ENCODE assay signal across 30 cellular contexts in the genomic region with DNA sequence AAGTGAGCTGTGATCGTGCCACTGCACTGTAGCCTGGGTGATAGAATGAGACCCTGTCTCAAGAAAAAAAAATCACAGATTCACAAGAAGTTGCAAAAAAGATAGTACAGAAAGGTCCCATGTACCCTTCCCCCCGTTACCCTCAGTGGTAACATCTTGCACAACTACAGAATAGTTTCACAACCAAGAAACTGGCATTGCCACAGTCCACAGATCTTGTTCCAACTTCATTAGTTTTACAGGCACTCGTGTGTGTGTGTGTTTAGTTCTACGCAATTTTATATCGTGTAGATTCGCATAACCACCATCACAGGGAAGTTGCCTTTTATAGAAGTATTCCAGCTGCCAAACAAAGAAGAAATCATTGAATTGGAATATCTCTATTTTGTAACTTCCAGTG. TPM values are rescaled to one million over a fixed set of nuclear protein-coding genes. Genes with fewer than 3 reads are reported as not detected.
A peak's percentile ranks its signal among the peaks of the same experiment; 100 is the strongest.
DNase-seq lines count a peak whose midpoint lies in the region; ATAC-seq and TF ChIP-seq lines count a peak whose summit lies in the region.
"Had no signal": no experiment of that assay in that cellular context is flagged by ENCODE, and none has a peak within 500 bp of the region (broad histone marks: within the 10 kb centered on the region; RNA-seq: fewer than 3 reads in every experiment).

No MANE protein-coding gene starts in this region.

- H3K27me3 ChIP-seq in left lung (no peaks in the 10 kb centered on the region), subcutaneous abdominal adipose tissue (ENCODE audit: control insufficient read depth in 5 of 5, insufficient read depth in 4 of 5, low read length in 5 of 5) (no peaks in the 10 kb centered on the region), SJCRH30 (no peaks in the 10 kb centered on the region)
- H3K27me3 ChIP-seq: body of pancreas, hepatocyte, thyroid gland had no signal

- H3K27me3 Mint-ChIP-seq in type B pancreatic cell: no peaks in the 10 kb centered on the region
- H3K27me3 Mint-ChIP-seq: activated naive CD8-positive, alpha-beta T cell treated with anti-CD3 and anti-CD28 coated beads, Interleukin-2, amount 50 U/mL, for 24 hours; CD4-positive, alpha-beta memory T cell; naive thymus-derived CD4-positive, alpha-beta T cell had no signal

- H3K4me3 ChIP-seq in LNCaP clone FGC (ENCODE audit: low read depth, low read length) (no peak overlapping the region), left lung (no peak overlapping the region), subcutaneous abdominal adipose tissue (ENCODE audit: low read depth in 1 of 5, low read length in 5 of 5) (peak overlapping the region in 2 of 5 donors; percentile 35 to 38), SJCRH30 (no peak overlapping the region)
- H3K4me3 ChIP-seq: body of pancreas, hepatocyte, K562, thyroid gland had no signal

- ATAC-seq in left lung: peak; percentile 37
- ATAC-seq: activated naive CD8-positive, alpha-beta T cell treated with anti-CD3 and anti-CD28 coated beads, Interleukin-2, amount 50 U/mL, for 24 hours; body of pancreas; K562; naive thymus-derived CD4-positive, alpha-beta T cell; PC-3; Right ventricle myocardium inferior had no signal

- H3K36me3 ChIP-seq in left lung: no peaks in the 10 kb centered on the region
- H3K36me3 ChIP-seq in subcutaneous abdominal adipose tissue (ENCODE audit: control insufficient read depth in 5 of 5, insufficient read depth in 5 of 5, low read length in 5 of 5): peaks cover 0 to 3% (median 0%) of the 10 kb centered on the region in 5 donors
- H3K36me3 ChIP-seq in SJCRH30: no peaks in the 10 kb centered on the region
- H3K36me3 ChIP-seq: thyroid gland had no signal

- H3K4me1 ChIP-seq in left lung (peaks cover 9 to 67% of the 10 kb centered on the region in 2 donors), subcutaneous abdominal adipose tissue (ENCODE audit: control insufficient read depth in 5 of 5, insufficient read depth in 5 of 5, low read length in 5 of 5) (peaks cover 3 to 37% (median 28%) of the 10 kb centered on the region in 5 donors), SJCRH30 (peaks cover 6% of the 10 kb centered on the region)

- no peak overlapping the region for H3K4me3 Mint-ChIP-seq in type B pancreatic cell
- H3K4me3 Mint-ChIP-seq: activated naive CD8-positive, alpha-beta T cell treated with anti-CD3 and anti-CD28 coated beads, Interleukin-2, amount 50 U/mL, for 24 hours; CD4-positive, alpha-beta memory T cell; HFFc6; mesothelial cell of epicardium; naive thymus-derived CD4-positive, alpha-beta T cell; T-helper 1 cell treated with Interleukin-12 subunit alpha and Interleukin-12 subunit beta and Interleukin-4 antibody, amounts not matched to agents 30 μg/mL and 1 μg/mL, for 36 hours had no signal

- H3K9ac ChIP-seq in subcutaneous abdominal adipose tissue (ENCODE audit: low read length in 5 of 5): peak overlapping the region in 1 of 5 donors; percentile 48

- DNase-seq in LNCaP clone FGC (ENCODE audit: low read depth) (peak; percentile 75), SIG-M5 treated with dmso at 0.1 percent for 504 hours (lab: John Stamatoyannopoulos, UW; ENCODE audit: unreplicated experiment) (peak; percentile 93), left lung (no peak), SJCRH30 (no peak), NCI-H748 treated with DMSO at 0.1 percent for 48 hours (lab: John Stamatoyannopoulos, UW) (no peak), type B pancreatic cell (ENCODE audit: extremely low spot score, unreplicated experiment) (no peak)
- DNase-seq in stimulated activated naive CD4-positive, alpha-beta T cell (lab: John Stamatoyannopoulos, UW): no peak
- DNase-seq: activated CD4-positive, alpha-beta T cell treated with anti-CD3 and anti-CD28 coated beads for 4 hours; activated CD8-positive, alpha-beta memory T cell treated with anti-CD3 and anti-CD28 coated beads for 24 hours; activated gamma-delta T cell; activated naive CD8-positive, alpha-beta T cell treated with anti-CD3 and anti-CD28 coated beads, Interleukin-2, amount 50 U/mL, for 24 hours; activated T-cell treated with anti-CD3 and anti-CD28 coated beads, Interleukin-2, amount 50 U/mL, for 1 hour; CD4-positive, alpha-beta memory T cell; HFFc6; naive thymus-derived CD4-positive, alpha-beta T cell; NCI-H187; NCI-H774; PC-3; stimulated activated CD4-positive, alpha-beta T cell treated with anti-CD3 and anti-CD28 coated beads, Interleukin-12 subunit alpha, Interleukin-12 subunit beta, amount 100 ng/mL, for 4 hours; stimulated activated CD4-positive, alpha-beta T cell treated with anti-CD3 and anti-CD28 coated beads, Interleukin-4, amount 100 ng/mL, for 4 hours; stimulated activated naive CD4-positive, alpha-beta T cell treated with Interleukin-2 at 50 U/mL for 16 hours; thyroid gland had no signal

- H3K27ac Mint-ChIP-seq in type B pancreatic cell: no peak overlapping the region
- H3K27ac Mint-ChIP-seq: activated naive CD8-positive, alpha-beta T cell treated with anti-CD3 and anti-CD28 coated beads, Interleukin-2, amount 50 U/mL, for 24 hours; CD4-positive, alpha-beta memory T cell; HFFc6; mesothelial cell of epicardium; naive thymus-derived CD4-positive, alpha-beta T cell; T-helper 1 cell treated with Interleukin-12 subunit alpha and Interleukin-12 subunit beta and Interleukin-4 antibody, amounts not matched to agents 30 μg/mL and 1 μg/mL, for 36 hours had no signal

- no peaks in the 10 kb centered on the region for H3K9me3 Mint-ChIP-seq in type B pancreatic cell
- H3K9me3 Mint-ChIP-seq: activated naive CD8-positive, alpha-beta T cell treated with anti-CD3 and anti-CD28 coated beads, Interleukin-2, amount 50 U/mL, for 24 hours; CD4-positive, alpha-beta memory T cell; HFFc6; naive thymus-derived CD4-positive, alpha-beta T cell; T-helper 1 cell treated with Interleukin-12 subunit alpha and Interleukin-12 subunit beta and Interleukin-4 antibody, amounts not matched to agents 30 μg/mL and 1 μg/mL, for 36 hours had no signal

- no peak for TF ChIP-seq CTCF in LNCaP clone FGC (IDR thresholded peaks at IDR 0.05; ENCODE audit: control insufficient read depth, extremely low read depth, insufficient read depth)
- no peak for TF ChIP-seq CTCF in left lung (IDR thresholded peaks at IDR 0.05)
- no peak for TF ChIP-seq CTCF in type B pancreatic cell (conservative IDR thresholded peaks at IDR 0.05)

- no peaks in the 10 kb centered on the region for H3K9me3 ChIP-seq in left lung
- H3K9me3 ChIP-seq in subcutaneous abdominal adipose tissue (ENCODE audit: control insufficient read depth in 5 of 5, low read length in 5 of 5): no peaks in the 10 kb centered on the region
- no peaks in the 10 kb centered on the region for H3K9me3 ChIP-seq in SJCRH30 (replicated peaks)
- H3K9me3 ChIP-seq: body of pancreas, thyroid gland had no signal

- H3K36me3 Mint-ChIP-seq in type B pancreatic cell: no peaks in the 10 kb centered on the region
- H3K36me3 Mint-ChIP-seq: mesothelial cell of epicardium had no signal

- intact Hi-C loops in left lung (cut with DNase I): no loop called here

- peak overlapping the region in 1 of 2 donors; percentile 65 for H3K27ac ChIP-seq in left lung
- H3K27ac ChIP-seq in subcutaneous abdominal adipose tissue (ENCODE audit: low read depth, low read length): peak overlapping the region; percentile 47
- no peak overlapping the region for H3K27ac ChIP-seq in SJCRH30
- H3K27ac ChIP-seq: body of pancreas, epithelial cell of prostate, hepatocyte had no signal

- H3K4me1 Mint-ChIP-seq in type B pancreatic cell (ENCODE audit: unreplicated experiment): peaks cover 31% of the 10 kb centered on the region

RNA-seq across cellular contexts. Expression of a gene that starts 19.1 kb away (rescaled TPM):
- total RNA-seq in left lung: 1 to 10 TPM; 6.9 to 7.1 TPM
- total RNA-seq in SJCRH30 (2014; rRNA removed; shearing (Covaris generic)): 8.2 and 8.3 TPM in 2 replicates
- 9.2 and 11.3 TPM in 2 replicates for total RNA-seq in type B pancreatic cell (ENCODE audit: low replicate concordance)

RNA-seq across cellular contexts. Expression of a gene that starts 40.0 kb away (rescaled TPM):
- total RNA-seq in left lung (10 to 100 TPM; 63.5 to 69.0 TPM), type B pancreatic cell (ENCODE audit: low replicate concordance) (62.9 and 72.1 TPM in 2 replicates)
- 107 and 108 TPM in 2 replicates for total RNA-seq in SJCRH30 (2014; rRNA removed; shearing (Covaris generic))

Comparison
In these comparisons a context has a peak if more than half of its experiments do, and no peak if none do; other contexts are left out.
1. DNase-seq: peak in LNCaP clone FGC (single experiment) and SIG-M5 treated with dmso at 0.1 percent for 504 hours (single experiment); none in left lung (0 of 2), SJCRH30 (0 of 2), NCI-H748 treated with DMSO at 0.1 percent for 48 hours (single experiment), type B pancreatic cell (single experiment) and stimulated activated naive CD4-positive, alpha-beta T cell (0 of 6).